Comparison of ENCODE assay signal across 10 cellular contexts in genomic region chr9:89941875-89942274, GRCh38.
DNase-seq lines count a peak whose midpoint lies in the region; ATAC-seq and TF ChIP-seq lines count a peak whose summit lies in the region.
"Had no signal": no experiment of that assay in that cellular context is flagged by ENCODE, and none has a peak within 500 bp of the region (broad histone marks: within the 10 kb centered on the region; RNA-seq: fewer than 3 reads in every experiment).

No MANE protein-coding gene starts in this region.

- H3K79me1 ChIP-seq in mesendoderm (ENCODE audit: low read length): no peaks in the 10 kb centered on the region

- H2BK15ac ChIP-seq in mesendoderm (replicated peaks; ENCODE audit: low read depth): no peak overlapping the region

- H3K4me3 ChIP-seq in epithelial cell of esophagus (ENCODE audit: low read length): no peak overlapping the region
- H3K4me3 ChIP-seq in mesendoderm (ENCODE audit: low read length): no peak overlapping the region

- no peaks in the 10 kb centered on the region for H3K4me1 ChIP-seq in mesendoderm (ENCODE audit: control insufficient read depth, low read depth, low read length)

- no peaks in the 10 kb centered on the region for H3K79me2 ChIP-seq in mesendoderm (ENCODE audit: control insufficient read depth, insufficient read depth, low read length)

- H4K8ac ChIP-seq in mesendoderm (ENCODE audit: low read depth, low read length): no peak overlapping the region

- no peaks in the 10 kb centered on the region for H3K27me3 ChIP-seq in mesendoderm (ENCODE audit: insufficient read depth, low read length, poor library complexity)

- DNase-seq in EH (ENCODE audit: low read depth) (peak; percentile 76), NCI-H1105 treated with DMSO at 0.1 percent for 48 hours (lab: John Stamatoyannopoulos, UW) (peak; percentile 60), epithelial cell of esophagus (ENCODE audit: low read depth) (peak; percentile 86), renal cortical epithelial cell (ENCODE audit: low read depth) (peak; percentile 11), cerebellum (ENCODE audit: low spot score) (no peak), mesendoderm (no peak), T-helper 9 cell (no peak)
- DNase-seq: activated CD8-positive, alpha-beta T cell treated with anti-CD3 and anti-CD28 coated beads, Interleukin-2, amount 10 ng/mL, durations not matched to agents 7 days and 5 days; cortex of kidney had no signal

- no peak for ATAC-seq in GM21529 (IDR thresholded peaks at IDR 0.05; ENCODE audit: unreplicated experiment)
- ATAC-seq: activated CD8-positive, alpha-beta T cell treated with anti-CD3 and anti-CD28 coated beads, Interleukin-2, amount 10 ng/mL, durations not matched to agents 7 days and 5 days had no signal

- H3K9ac ChIP-seq in mesendoderm (ENCODE audit: low read length): no peak overlapping the region

- no peaks in the 10 kb centered on the region for H3K36me3 ChIP-seq in mesendoderm (ENCODE audit: control insufficient read depth, insufficient read depth, low read length)

- no peak overlapping the region for H2BK120ac ChIP-seq in mesendoderm (ENCODE audit: low read depth, low read length)

- H4K5ac ChIP-seq in mesendoderm (ENCODE audit: low read length): no peak overlapping the region

- H3K23ac ChIP-seq in mesendoderm (ENCODE audit: low read length): no peak overlapping the region

- H3K4ac ChIP-seq in mesendoderm (ENCODE audit: low read depth, low read length): no peak overlapping the region

- H3K56ac ChIP-seq in mesendoderm (ENCODE audit: low read length): no peak overlapping the region

- no peak overlapping the region for H2BK5ac ChIP-seq in mesendoderm (ENCODE audit: low read length)

- H3K18ac ChIP-seq in mesendoderm (ENCODE audit: low read length): no peak overlapping the region

- H2AK5ac ChIP-seq in mesendoderm (ENCODE audit: low read length): no peak overlapping the region

- no peak for TF ChIP-seq CTCF in epithelial cell of esophagus (IDR thresholded peaks at IDR 0.05; ENCODE audit: insufficient read depth, low read depth, low read length, missing control alignments)

- H3K4me2 ChIP-seq in mesendoderm (ENCODE audit: low read length): no peak overlapping the region

- no CpG with 5 or more reads among the region's 2 CpGs for WGBS in mesendoderm (ENCODE audit: extremely low coverage, insufficient coverage, low lambda C conversion rate)

- H3K27ac ChIP-seq in mesendoderm (ENCODE audit: low read depth, low read length): no peak overlapping the region

Comparison
In these comparisons a context has a peak if more than half of its experiments do, and no peak if none do; other contexts are left out.
1. DNase-seq: peak in EH (single experiment), NCI-H1105 treated with DMSO at 0.1 percent for 48 hours (single experiment), epithelial cell of esophagus (single experiment) and renal cortical epithelial cell (single experiment); none in cerebellum (single experiment), mesendoderm (single experiment) and T-helper 9 cell (single experiment).